ENCODE assay signal across 15 cellular contexts in the genomic region with DNA sequence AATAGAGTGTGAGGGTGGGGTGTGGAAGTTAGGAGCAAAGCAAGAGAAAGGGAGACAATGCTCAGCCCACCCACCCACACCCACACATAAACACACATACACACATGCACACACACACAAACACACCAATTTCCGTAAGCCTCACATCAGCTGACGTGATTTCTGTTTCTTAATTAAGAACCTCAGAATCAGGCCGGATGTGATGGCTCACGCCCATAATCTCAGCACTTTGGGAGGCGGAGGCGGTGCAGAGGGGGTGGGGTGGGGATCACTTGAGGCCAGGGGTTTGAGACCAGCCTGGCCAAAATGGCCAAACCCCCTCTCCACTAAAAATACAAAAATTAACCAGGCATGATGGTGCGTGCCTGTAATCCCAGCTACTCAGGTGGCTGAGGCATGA. TPM values are rescaled to one million over a fixed set of nuclear protein-coding genes. Genes with fewer than 3 reads are reported as not detected.
DNase-seq lines count a peak whose midpoint lies in the region; TF ChIP-seq lines count a peak whose summit lies in the region.
"Had no signal": no experiment of that assay in that cellular context is flagged by ENCODE, and none has a peak within 500 bp of the region (broad histone marks: within the 10 kb centered on the region; RNA-seq: fewer than 3 reads in every experiment).

No MANE protein-coding gene starts in this region.

- TF ChIP-seq POLR2A in breast epithelium (IDR thresholded peaks at IDR 0.05), result no peak

- no peaks in the 10 kb centered on the region for H3K9me2 ChIP-seq in OCI-LY7 (ENCODE audit: insufficient read depth, low read length)

- H3K4me3 ChIP-seq in mammary epithelial cell (replicated peaks in 1 of 3; ENCODE audit: insufficient read depth in 1 of 3, low read depth in 2 of 3, low read length in 3 of 3) (no peak overlapping the region), breast epithelium (no peak overlapping the region), OCI-LY7 (ENCODE audit: low read depth, low read length, poor library complexity, severe bottlenecking) (no peak overlapping the region), dorsolateral prefrontal cortex (peak overlapping the region in 1 of 59 donors; percentile 52)
- H3K4me3 ChIP-seq: BLaER1 had no signal

- no peaks in the 10 kb centered on the region for H3K9me3 ChIP-seq in mammary epithelial cell (replicated peaks; ENCODE audit: insufficient read depth, low read length)
- no peaks in the 10 kb centered on the region for H3K9me3 ChIP-seq in breast epithelium
- H3K9me3 ChIP-seq in OCI-LY7 (ENCODE audit: low read length), result no peaks in the 10 kb centered on the region

- WGBS in mammary epithelial cell (ENCODE audit: low coverage, missing lambda C conversion rate), result 78% methylated on average over 4 of the region's 7 CpGs

- CTCF ChIA-PET in mammary epithelial cell (lab: Charles Lee; ENCODE audit: low non-redundant PET), result no interaction called here
- CTCF ChIA-PET in OCI-LY7 (lab: Charles Lee; ENCODE audit: unreplicated experiment), result no interaction called here

- POLR2A ChIA-PET in OCI-LY7 (lab: Charles Lee), result interaction anchor here (0.6 kb wide), 1 partner anchor 48 kb away, joined by 3 read pairs; no protein-coding TSS in a partner anchor

- no TSS peak for BruUV-seq in mammary epithelial cell (replicated peaks; lab: Mats Ljungman, UMichigan)
- no TSS peak for BruUV-seq in OCI-LY7 (replicated peaks; lab: Mats Ljungman, UMichigan)

- H2AFZ ChIP-seq in mammary epithelial cell (ENCODE audit: low read depth, low read length) (no peak overlapping the region), OCI-LY7 (ENCODE audit: low read length) (no peak overlapping the region; the same call in 1 of the 2 replicates)

- dilution Hi-C loops in mammary epithelial cell (cut with HindIII; ENCODE audit: low sequenced_read_pairs), result no loop called here

- DNase-seq in mammary epithelial cell (peak; percentile 25), breast epithelium (ENCODE audit: low spot score in 2 of 2) (no peak), OCI-LY7 (ENCODE audit: low spot score) (peak; percentile 44), dorsolateral prefrontal cortex (no peak), substantia nigra (lab: John Stamatoyannopoulos, UW) (no peak), SKM-1 (lab: John Stamatoyannopoulos, UW; ENCODE audit: unreplicated experiment) (no peak), HK-2 (ENCODE audit: unreplicated experiment) (no peak), T-helper 9 cell (no peak)
- DNase-seq: EL, H7, NCI-H2171, NCI-H526, SIG-M5 had no signal

- H3K36me3 ChIP-seq in mammary epithelial cell (ENCODE audit: insufficient read depth, low read length) (no peaks in the 10 kb centered on the region), breast epithelium (no peaks in the 10 kb centered on the region), OCI-LY7 (ENCODE audit: insufficient read depth, low read length) (no peaks in the 10 kb centered on the region)
- H3K36me3 ChIP-seq: BLaER1 had no signal

- no peak overlapping the region for H3K4me2 ChIP-seq in mammary epithelial cell (ENCODE audit: insufficient read depth, low read depth, low read length)
- H3K4me2 ChIP-seq in OCI-LY7 (ENCODE audit: low read length), result peak overlapping the region; percentile 39
- H3K4me2 ChIP-seq: BLaER1, KMS-11 had no signal

- TF ChIP-seq CTCF in mammary epithelial cell (conservative IDR thresholded peaks at IDR 0.05 in 1 of 2, IDR thresholded peaks at IDR 0.05 in 1 of 2; ENCODE audit: extremely low read depth in 1 of 2, insufficient read depth in 1 of 2, low read depth in 1 of 2, low read length in 2 of 2) (no peak), breast epithelium (IDR thresholded peaks at IDR 0.05) (no peak), OCI-LY7 (conservative IDR thresholded peaks at IDR 0.05; ENCODE audit: low read length) (no peak), dorsolateral prefrontal cortex (IDR thresholded peaks at IDR 0.05 in 54 of 56, conservative IDR thresholded peaks at IDR 0.05 in 2 of 56; ENCODE audit: low read depth in 1 of 56, partially characterized antibody in 56 of 56) (no peak)

- intact Hi-C loops in mammary epithelial cell (cut with micrococcal nuclease), result no loop called here
- intact Hi-C loops in breast epithelium (cut with DNase I; ENCODE audit: low total_unique reads), result no loop called here
- intact Hi-C loops in OCI-LY7 (cut with micrococcal nuclease; ENCODE audit: unreplicated experiment), result no loop called here
- intact Hi-C loops in dorsolateral prefrontal cortex (cut with DNase I), result loop anchor here in 1 of 2 donors (10.0 kb wide), 1 partner anchor 174 kb away; no protein-coding TSS in a partner anchor

- in situ Hi-C loops in mammary epithelial cell (cut with MboI; ENCODE audit: low sequenced_read_pairs in 2 of 2), result no loop called here

- H3K27me3 ChIP-seq in mammary epithelial cell (ENCODE audit: insufficient read depth, low read length) (no peaks in the 10 kb centered on the region), breast epithelium (no peaks in the 10 kb centered on the region), dorsolateral prefrontal cortex (no peaks in the 10 kb centered on the region)
- H3K27me3 ChIP-seq: BLaER1 had no signal

- no peak overlapping the region for H3K9ac ChIP-seq in mammary epithelial cell (ENCODE audit: insufficient read depth, low read length)
- H3K9ac ChIP-seq: BLaER1, KMS-11 had no signal

- H3K4me1 ChIP-seq in mammary epithelial cell (ENCODE audit: insufficient read depth, low read length), result peaks cover 8% of the 10 kb centered on the region
- no peaks in the 10 kb centered on the region for H3K4me1 ChIP-seq in breast epithelium
- H3K4me1 ChIP-seq in OCI-LY7 (ENCODE audit: insufficient read depth, low read length, poor library complexity, severe bottlenecking), result peaks cover 29% of the 10 kb centered on the region

- no peaks in the 10 kb centered on the region for H3K79me2 ChIP-seq in mammary epithelial cell (ENCODE audit: insufficient read depth, low read length)
- no peaks in the 10 kb centered on the region for H3K79me2 ChIP-seq in OCI-LY7 (ENCODE audit: insufficient read depth, low read depth, low read length)

- H3K27ac ChIP-seq in mammary epithelial cell (ENCODE audit: insufficient read depth, low read depth, low read length), result no peak overlapping the region
- no peak overlapping the region for H3K27ac ChIP-seq in breast epithelium
- H3K27ac ChIP-seq in OCI-LY7 (ENCODE audit: low read depth, low read length, poor library complexity, severe bottlenecking), result no peak overlapping the region
- peak overlapping the region; percentile 15 to 99 (median 96) for H3K27ac ChIP-seq in dorsolateral prefrontal cortex
- H3K27ac ChIP-seq in substantia nigra (ENCODE audit: low read depth, low read length, poor library complexity, severe bottlenecking), result peak overlapping the region; percentile 98
- H3K27ac ChIP-seq: BLaER1, KMS-11 had no signal

- H4K20me1 ChIP-seq in mammary epithelial cell (ENCODE audit: insufficient read depth, low read length) (no peaks in the 10 kb centered on the region), OCI-LY7 (ENCODE audit: insufficient read depth, low read length) (no peaks in the 10 kb centered on the region)
- H4K20me1 ChIP-seq: BLaER1 had no signal

RNA-seq across cellular contexts. Expression of gene PIK3R1, which starts 26.4 kb away (rescaled TPM):
- total RNA-seq in mammary epithelial cell (100 to 1,000 TPM in 1 of 2 donors, 10 to 100 TPM in 1; 74.3 to 195 TPM), breast epithelium (100 to 1,000 TPM; 193 to 429 (median 275) TPM), OCI-LY7 (2022) (43.4 and 45.6 TPM in 2 replicates), dorsolateral prefrontal cortex (100 to 1,000 TPM; 172 to 359 (median 273) TPM)
- 11.1 TPM for polyA plus RNA-seq in mammary epithelial cell
- 96.6 TPM for polyA minus RNA-seq in mammary epithelial cell
- 14.9 and 15.8 TPM in 2 replicates for total RNA-seq in OCI-LY7 (2014; rRNA removed; shearing (Covaris generic))

Comparison
In these comparisons a context has a peak if more than half of its experiments do, and no peak if none do; other contexts are left out.
1. DNase-seq: peak in mammary epithelial cell (single experiment) and OCI-LY7 (single experiment); none in breast epithelium (0 of 2), dorsolateral prefrontal cortex (0 of 10), substantia nigra (0 of 49), SKM-1 (single experiment), HK-2 (single experiment) and T-helper 9 cell (single experiment).
2. H3K27ac ChIP-seq: peak in dorsolateral prefrontal cortex (59 of 59) and substantia nigra (single experiment); none in mammary epithelial cell (single experiment), breast epithelium (0 of 2) and OCI-LY7 (single experiment).